Comparison of ENCODE assay signal across 8 cellular contexts in the genomic region with DNA sequence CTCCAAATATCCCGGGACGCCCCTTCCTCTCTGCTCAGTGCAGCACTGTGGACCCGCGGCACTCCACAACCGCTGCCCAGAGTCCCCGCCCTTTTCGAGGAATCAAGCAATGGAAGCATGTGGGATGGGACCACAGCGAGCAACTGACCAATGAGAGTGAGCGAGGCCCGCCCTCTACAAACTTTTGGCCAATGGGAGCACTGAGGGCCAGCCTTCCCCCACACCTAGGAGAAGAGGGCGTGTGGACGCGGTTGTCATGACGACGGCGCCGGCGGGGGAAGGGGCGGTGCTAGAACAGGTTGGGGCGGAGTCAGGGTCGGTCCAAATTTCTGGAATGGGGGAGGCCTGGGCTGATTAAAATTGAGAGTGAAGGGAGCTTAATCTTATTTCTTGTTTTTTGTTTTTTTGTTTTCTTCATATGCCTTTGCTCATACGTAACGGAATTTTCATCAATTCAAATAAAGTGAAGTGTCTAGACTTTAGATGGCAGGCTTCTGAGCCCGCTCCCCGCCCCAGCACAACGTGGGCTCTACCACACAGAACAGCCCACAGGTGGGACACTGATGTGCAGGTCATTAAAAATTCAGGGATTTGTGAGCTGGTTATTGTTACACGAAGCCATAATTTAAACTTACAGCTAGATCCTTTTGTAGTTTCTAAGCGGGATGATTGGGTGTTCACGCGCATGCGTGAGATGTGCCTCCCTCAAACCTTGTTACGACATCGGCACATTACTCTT. TPM values are rescaled to one million over a fixed set of nuclear protein-coding genes. Genes with fewer than 3 reads are reported as not detected.
DNase-seq lines count a peak whose midpoint lies in the region; ATAC-seq, FAIRE-seq and TF ChIP-seq lines count a peak whose summit lies in the region.

DNAAF3 (minus strand) TSS at position 84 of the 739 bp plus-strand sequence. CDS start 200 bp downstream, outside the sequence.

- intact Hi-C loops in activated CD4-positive, alpha-beta memory T cell treated with anti-CD3 and anti-CD28 coated beads for 36 hours (cut with micrococcal nuclease): no loop called here

- H3K36me3 Mint-ChIP-seq in activated CD4-positive, alpha-beta memory T cell treated with anti-CD3 and anti-CD28 coated beads for 36 hours: peaks cover 3% of the 10 kb centered on the region

- 4% methylated on average over 32 of the region's 33 CpGs; no CpG with 5 or more reads in 1 of the 2 experiments for WGBS in H1 (ENCODE audit: extremely low coverage in 1 of 2, insufficient coverage in 1 of 2, insufficient read length in 1 of 2, insufficient replicate concordance in 2 of 2, low coverage in 1 of 2, low lambda C conversion rate in 2 of 2, missing lambda C conversion rate in 1 of 2), 2 experiments
- 1 to 2% methylated on average over 33 of the region's 33 CpGs for WGBS in lung, 2 donors

- TF ChIP-seq CTCF in AG09319 (IDR thresholded peaks at IDR 0.05; ENCODE audit: low read depth, low read length) (no peak), HL-60 (IDR thresholded peaks at IDR 0.05; ENCODE audit: insufficient read depth, low read length) (no peak), H1 (IDR thresholded peaks at IDR 0.05; ENCODE audit: control extremely low read depth in 1 of 3, insufficient read depth in 1 of 3, low read depth in 1 of 3, low read length in 3 of 3) (no peak), lung (IDR thresholded peaks at IDR 0.05; ENCODE audit: control extremely low read depth, extremely low read depth) (no peak)

- H3K56ac ChIP-seq in H1 (replicated peaks; ENCODE audit: insufficient read length, low read depth, low read length): no peak within 1 kb of the TSS

- peak within 1 kb of the TSS; percentile 53 for H4K5ac ChIP-seq in H1 (ENCODE audit: insufficient read length, low read depth, low read length)

- H3K9me3 Mint-ChIP-seq in activated CD4-positive, alpha-beta memory T cell treated with anti-CD3 and anti-CD28 coated beads for 36 hours: no peaks in the 10 kb centered on the region

- FAIRE-seq in H1 (lab: Jason Lieb, UNC): no peak

- H3K27ac ChIP-seq in HL-60 (replicated peaks) (peak within 1 kb of the TSS; percentile 51), H1 (ENCODE audit: low read depth, low read length) (peak within 1 kb of the TSS; percentile 85), lung (ENCODE audit: low read depth in 1 of 2, low read length in 1 of 2) (peak within 1 kb of the TSS in 1 of 2 donors; percentile 50)

- peak; percentile 98 for ATAC-seq in lung (ENCODE audit: insufficient read depth, low FRiP score)

- no peak within 1 kb of the TSS for H2BK20ac ChIP-seq in H1 (ENCODE audit: low read length)

- H3K9ac ChIP-seq in H1 (replicated peaks in 1 of 4; ENCODE audit: extremely low read depth in 1 of 4, low read depth in 3 of 4, low read length in 3 of 4): peak within 1 kb of the TSS in 2 of 4 experiments; percentile 44 to 76; a peak in 3 of 7 replicates

- H3K18ac ChIP-seq in H1 (ENCODE audit: extremely low read depth, low read length): peak within 1 kb of the TSS; percentile 60; the same call in 1 of the 2 replicates

- no peak within 1 kb of the TSS for H2BK15ac ChIP-seq in H1 (ENCODE audit: low read length)

- H3K9me3 ChIP-seq in H1 (ENCODE audit: insufficient read depth in 2 of 2, low read depth in 1 of 2, low read length in 1 of 2) (no peaks in the 10 kb centered on the region), lung (ENCODE audit: control insufficient read depth in 2 of 2, insufficient read depth in 1 of 2, low read length in 1 of 2) (no peaks in the 10 kb centered on the region)

- H2BK12ac ChIP-seq in H1 (ENCODE audit: low read depth, low read length): no peak within 1 kb of the TSS

- H4K91ac ChIP-seq in H1 (replicated peaks; ENCODE audit: insufficient read length, low read length): no peak within 1 kb of the TSS

- H3K27ac Mint-ChIP-seq in activated CD4-positive, alpha-beta memory T cell treated with anti-CD3 and anti-CD28 coated beads for 36 hours: no peak within 1 kb of the TSS

- POLR2A ChIA-PET in activated CD4-positive, alpha-beta memory T cell treated with anti-CD3 and anti-CD28 coated beads for 36 hours (lab: Charles Lee): no interaction called here
- POLR2A ChIA-PET in H1 (lab: Charles Lee; ENCODE audit: partially characterized antibody): interaction anchor here (0.5 to 2.4 kb wide), 10 partner anchors 9 to 241 kb away, joined by 3 to 7 read pairs (median 4); partner anchors contain the start of genes TNNT1 and UBE2S

- no peak for TF ChIP-seq RAD21 in H1 (IDR thresholded peaks at IDR 0.05 in 1 of 2, conservative IDR thresholded peaks at IDR 0.05 in 1 of 2; ENCODE audit: low read depth in 2 of 2, low read length in 2 of 2)

- CTCF ChIA-PET in activated CD4-positive, alpha-beta memory T cell treated with anti-CD3 and anti-CD28 coated beads for 36 hours (lab: Charles Lee): interaction anchor here (1.0 to 1.6 kb wide), 2 partner anchors 24 to 337 kb away, joined by 3 to 8 read pairs; no protein-coding TSS in a partner anchor
- CTCF ChIA-PET in H1 (lab: Charles Lee; ENCODE audit: partially characterized antibody): interaction anchor here (0.6 to 3.4 kb wide), 24 partner anchors 8 to 287 kb away, joined by 3 to 55 read pairs (median 4); partner anchors contain the start of genes SYT5, TMEM238, TNNI3 and TNNT1

- H3K4me1 Mint-ChIP-seq in activated CD4-positive, alpha-beta memory T cell treated with anti-CD3 and anti-CD28 coated beads for 36 hours (ENCODE audit: low read depth): peaks cover 12% of the 10 kb centered on the region

- H3K4me3 ChIP-seq in HL-60 (replicated peaks; ENCODE audit: insufficient read depth, low read length) (peak within 1 kb of the TSS; percentile 53), H1 (ENCODE audit: extremely low read depth in 1 of 4, insufficient read depth in 2 of 4, low read depth in 3 of 4, low read length in 4 of 4) (peak within 1 kb of the TSS; percentile 46 to 66 (median 54); a peak in 7 of 8 replicates), lung (no peak within 1 kb of the TSS)

- peaks cover 0 to 1% of the 10 kb centered on the region in 2 experiments for H4K20me1 ChIP-seq in H1 (replicated peaks in 1 of 2; ENCODE audit: control insufficient read depth in 1 of 2, insufficient read depth in 2 of 2, low read length in 2 of 2)

- peaks cover 52% of the 10 kb centered on the region for H3K27me3 Mint-ChIP-seq in activated CD4-positive, alpha-beta memory T cell treated with anti-CD3 and anti-CD28 coated beads for 36 hours

- no peaks in the 10 kb centered on the region for H3K79me2 ChIP-seq in H1 (ENCODE audit: control insufficient read depth in 1 of 2, insufficient read depth in 2 of 2, low read length in 2 of 2)

- H3K23me2 ChIP-seq in H1 (ENCODE audit: low read depth, low read length): peaks cover 4% of the 10 kb centered on the region; the same call in 1 of the 2 replicates

- H3K4me3 Mint-ChIP-seq in activated CD4-positive, alpha-beta memory T cell treated with anti-CD3 and anti-CD28 coated beads for 36 hours: peak within 1 kb of the TSS; percentile 61

- H3K4ac ChIP-seq in H1 (replicated peaks; ENCODE audit: insufficient read length, low read depth, low read length): no peak within 1 kb of the TSS

- no peaks in the 10 kb centered on the region for H3K79me1 ChIP-seq in H1 (ENCODE audit: low read depth, low read length)

- H2BK120ac ChIP-seq in H1 (replicated peaks; ENCODE audit: low read depth, low read length): no peak within 1 kb of the TSS

- H3K23ac ChIP-seq in H1 (ENCODE audit: insufficient read length): no peak within 1 kb of the TSS

- H3K4me1 ChIP-seq in H1 (replicated peaks in 1 of 4; ENCODE audit: control insufficient read depth in 3 of 4, insufficient read depth in 4 of 4, low read length in 3 of 4) (peaks cover 0 to 4% (median 2%) of the 10 kb centered on the region in 4 experiments; a peak in 3 of 7 replicates), lung (ENCODE audit: control insufficient read depth in 2 of 2, insufficient read depth in 2 of 2, low read length in 2 of 2) (peaks cover 0 to 1% of the 10 kb centered on the region in 2 donors)

- H3K36me3 ChIP-seq in H1 (ENCODE audit: control insufficient read depth in 2 of 4, insufficient read depth in 4 of 4, low read length in 3 of 4): no peaks in the 10 kb centered on the region
- H3K36me3 ChIP-seq in lung (ENCODE audit: control insufficient read depth in 2 of 2, insufficient read depth in 2 of 2, low read length in 2 of 2): no peaks in the 10 kb centered on the region

- H3K27me3 ChIP-seq in HL-60 (ENCODE audit: insufficient read depth, poor library complexity, severe bottlenecking) (peaks cover 11% of the 10 kb centered on the region), H1 (replicated peaks in 1 of 4; ENCODE audit: control insufficient read depth in 3 of 4, extremely low read depth in 1 of 4, insufficient read depth in 3 of 4, low read length in 3 of 4) (peaks cover 0 to 31% (median 12%) of the 10 kb centered on the region in 4 experiments; a peak in 5 of 7 replicates), lung (ENCODE audit: control insufficient read depth, insufficient read depth) (peaks cover 6% of the 10 kb centered on the region)

- no peak within 1 kb of the TSS for H4K8ac ChIP-seq in H1 (ENCODE audit: extremely low read depth, insufficient read depth, low read length)

- no peak within 1 kb of the TSS for H2AK5ac ChIP-seq in H1 (ENCODE audit: low read depth, low read length)

- peak in 1 of 2 experiments; percentile 100; a peak in 2 of 3 replicates for TF ChIP-seq EP300 in H1 (IDR thresholded peaks at IDR 0.05; ENCODE audit: borderline replicate concordance in 1 of 2, low read depth in 2 of 2, low read length in 2 of 2)

- H3K14ac ChIP-seq in H1 (ENCODE audit: insufficient read length): no peak within 1 kb of the TSS

- H3K4me2 ChIP-seq in H1 (ENCODE audit: insufficient read depth in 1 of 2, low read depth in 2 of 2, low read length in 2 of 2): peak within 1 kb of the TSS; percentile 91 to 96

- DNase-seq in AG09319 (ENCODE audit: extremely low read depth, low read depth) (peak; percentile 91), GM19240 (ENCODE audit: insufficient read length, low spot score) (peak; percentile 96), HL-60 (ENCODE audit: low read depth in 1 of 2, low spot score in 1 of 2) (peak; percentile 93 to 95), NCI-H748 treated with DMSO at 0.1 percent for 48 hours (lab: John Stamatoyannopoulos, UW) (peak; percentile 99), H1 (ENCODE audit: low read depth in 1 of 2, low spot score in 2 of 2) (peak in 1 of 2 experiments; percentile 98), lung (ENCODE audit: low spot score) (peak; percentile 94)
- DNase-seq in activated CD4-positive, alpha-beta memory T cell treated with anti-CD3 and anti-CD28 coated beads for 36 hours: peak; percentile 85
- peak; percentile 40 to 83 (median 54) for DNase-seq in stimulated activated CD4-positive, alpha-beta T cell treated with anti-CD3 and anti-CD28 coated beads, TNF-alpha, amount 100 ng/mL, for 24 hours (ENCODE audit: low read depth in 3 of 3)

- TF ChIP-seq POLR2A in H1 (IDR thresholded peaks at IDR 0.05; ENCODE audit: control extremely low read depth in 1 of 2, low read depth in 2 of 2, low read length in 2 of 2): no peak

- peak within 1 kb of the TSS; percentile 68; the same call in 1 of the 2 replicates for H2AFZ ChIP-seq in H1 (ENCODE audit: low read length)

- peak within 1 kb of the TSS; percentile 71; the same call in 1 of the 2 replicates for H2BK5ac ChIP-seq in H1 (ENCODE audit: low read depth, low read length)

RNA-seq across cellular contexts. Expression of gene DNAAF3, which starts in this region (rescaled TPM):
- total RNA-seq in activated CD4-positive, alpha-beta memory T cell treated with anti-CD3 and anti-CD28 coated beads for 36 hours: not detected
- total RNA-seq in H1 (2021; fragmentation: NEBNext Ultra II Directional; extraction: Animal tissue kit (Norgen Biotek cat#: 25700)): 5.4 and 5.7 TPM in 2 replicates
- polyA plus RNA-seq in H1 (2011; rRNA removed) (8.0 and 13.8 TPM in 2 replicates), lung (10 to 100 TPM; 10.9 to 11.0 TPM)
- polyA plus RNA-seq in H1 (2011; cell fraction: cytosol; rRNA removed): 7.2 TPM
- polyA plus RNA-seq in H1 (2011; cell fraction: nucleus; rRNA removed): 15.2 TPM
- polyA plus RNA-seq in H1 (2012, experiment 1 of 2): 4.0 to 6.8 TPM (median 5.7 TPM) in 4 replicates
- polyA plus RNA-seq in H1 (2012, experiment 2 of 2): 6.5 TPM
- polyA plus RNA-seq in H1 (2013, experiment 1 of 2): 7.0 TPM
- polyA plus RNA-seq in H1 (2013, experiment 2 of 2): 6.6 TPM
- 1.5 and 1.9 TPM in 2 replicates for polyA minus RNA-seq in H1 (2011; rRNA and poly(A)+ RNA removed)
- polyA minus RNA-seq in H1 (2011; cell fraction: cytosol; rRNA and poly(A)+ RNA removed): 3.4 TPM
- 1.8 TPM for polyA minus RNA-seq in H1 (2011; cell fraction: nucleus; rRNA and poly(A)+ RNA removed)
- 10 to 100 TPM; 16.4 to 52.3 TPM for total RNA-seq in lung

Comparison
In these comparisons a context has a peak if more than half of its experiments do, and no peak if none do; other contexts are left out.
1. Peak in DNase-seq in activated CD4-positive, alpha-beta memory T cell treated with anti-CD3 and anti-CD28 coated beads for 36 hours; RNA of the gene not detected or under 1 TPM.